In the genomic region with DNA sequence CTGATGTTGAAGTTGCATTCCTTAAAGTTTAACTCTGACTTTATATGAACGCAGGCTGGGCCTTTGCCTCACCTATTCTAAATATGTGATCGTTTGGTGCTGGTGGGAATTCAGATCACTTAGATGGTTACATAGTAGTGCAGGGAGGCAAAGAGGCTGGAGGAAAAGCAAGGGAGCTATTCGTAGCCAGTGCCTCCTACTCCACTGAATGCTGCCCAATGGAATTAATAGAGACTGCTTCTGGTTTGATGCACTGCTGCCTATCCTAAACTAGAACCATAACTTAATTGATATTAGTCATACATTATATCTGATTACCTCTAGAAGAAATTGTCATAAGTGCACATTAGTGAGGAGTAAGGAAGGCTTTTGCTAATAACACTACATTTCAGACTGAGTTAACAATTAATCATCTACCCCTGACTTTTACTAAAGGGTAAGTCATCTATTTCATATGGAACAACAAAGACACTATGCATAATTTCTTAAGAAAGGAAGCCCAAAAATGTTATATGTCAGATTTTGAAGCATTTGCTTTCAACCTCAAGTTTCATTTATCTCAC, we compare ENCODE assay signal across 3 cellular contexts.
"Had no signal": no experiment of that assay in that cellular context is flagged by ENCODE, and none has a peak within 500 bp of the region (broad histone marks: within the 10 kb centered on the region; RNA-seq: fewer than 3 reads in every experiment).

No MANE protein-coding gene starts in this region.

- H3K4me3 ChIP-seq: GM12878 had no signal

- ATAC-seq: GM12878 had no signal

- DNase-seq: GDM1, GF-D8 had no signal
